1 cellular context compared by ENCODE assay signal in the genomic region with DNA sequence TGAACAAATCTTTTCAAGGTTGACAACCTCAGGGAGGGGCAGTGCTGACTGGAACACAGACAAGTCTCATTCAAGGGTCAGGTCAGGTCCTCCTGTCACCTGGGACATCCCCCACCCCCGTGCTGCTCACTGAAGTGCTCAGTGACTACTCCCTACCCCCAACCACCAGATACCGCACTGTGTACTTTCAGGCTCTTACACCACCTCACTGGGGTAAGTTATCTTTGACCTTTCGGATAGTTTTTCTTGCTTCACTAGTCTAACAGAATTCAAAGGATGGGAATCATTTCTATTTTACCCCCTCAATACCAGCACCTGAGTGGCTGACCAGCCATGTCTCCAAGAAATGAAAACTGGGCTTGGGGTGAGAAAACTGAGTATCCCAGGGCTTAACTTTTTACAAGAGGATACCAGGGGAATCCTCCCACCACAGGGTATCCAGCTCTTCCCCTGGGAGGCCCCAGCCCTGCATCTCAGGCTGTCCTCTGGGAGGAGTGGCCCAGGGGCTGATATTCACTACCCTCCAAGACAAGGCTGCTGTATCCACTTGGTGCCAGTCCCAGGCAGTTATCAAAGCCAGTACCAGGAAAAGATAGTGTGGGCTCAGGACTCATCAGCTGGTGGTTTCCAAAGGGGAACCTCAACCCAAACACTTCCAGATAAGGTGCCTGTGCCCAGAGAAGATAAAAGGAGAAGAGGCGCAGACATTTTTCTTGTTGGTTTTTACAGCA.
TF ChIP-seq lines count a peak whose summit lies in the region.

No MANE protein-coding gene starts in this region.

TF ChIP-seq in HepG2, 621 proteins besides CTCF, POLR2A, EP300 and RAD21 (continued from another document and continues in another):
- TF ChIP-seq ZNF574 (CRISPR knock-in tag; IDR thresholded peaks at IDR 0.05) (peak; percentile 66), NR2C2 (CRISPR knock-in tag; IDR thresholded peaks at IDR 0.05; ENCODE audit: borderline replicate concordance) (peak; percentile 86), SPEN (CRISPR knock-in tag; IDR thresholded peaks at IDR 0.05; ENCODE audit: low read depth) (peak; percentile 65; the same call in 1 of the 2 replicates), TCF12 (IDR thresholded peaks at IDR 0.05) (no peak), TCF12 (CRISPR knock-in tag; IDR thresholded peaks at IDR 0.05) (no peak), ZNF766 (CRISPR knock-in tag; IDR thresholded peaks at IDR 0.05; ENCODE audit: borderline replicate concordance) (no peak), THYN1 (CRISPR knock-in tag; IDR thresholded peaks at IDR 0.05; ENCODE audit: borderline replicate concordance, low read depth) (no peak), CBX2 (IDR thresholded peaks at IDR 0.05; ENCODE audit: low read depth, low read length) (no peak), CBX2 (CRISPR knock-in tag; IDR thresholded peaks at IDR 0.05; ENCODE audit: low read depth) (no peak), MEIS1 (CRISPR knock-in tag; IDR thresholded peaks at IDR 0.05; ENCODE audit: borderline replicate concordance) (peak; percentile 65; the same call in 1 of the 2 replicates), HOXA5 (CRISPR knock-in tag; IDR thresholded peaks at IDR 0.05) (no peak), TBL1XR1 (IDR thresholded peaks at IDR 0.05; ENCODE audit: borderline replicate concordance, low read length, partially characterized antibody) (peak; percentile 88), BORCS8-MEF2B (CRISPR knock-in tag; IDR thresholded peaks at IDR 0.05) (no peak), ISL2 (CRISPR knock-in tag; IDR thresholded peaks at IDR 0.05) (peak; percentile 83), ZNF83 (CRISPR knock-in tag; IDR thresholded peaks at IDR 0.05; ENCODE audit: borderline replicate concordance) (no peak), FOXO4 (CRISPR knock-in tag; conservative IDR thresholded peaks at IDR 0.05) (no peak), ZNF33A (CRISPR knock-in tag; IDR thresholded peaks at IDR 0.05; ENCODE audit: borderline replicate concordance) (no peak), SOX6 (IDR thresholded peaks at IDR 0.05) (no peak), SOX6 (CRISPR knock-in tag; IDR thresholded peaks at IDR 0.05) (peak; percentile 76), PRPF4 (IDR thresholded peaks at IDR 0.05; ENCODE audit: low read depth, low read length, poor library complexity, severe bottlenecking) (peak; percentile 62), PREB (CRISPR knock-in tag; IDR thresholded peaks at IDR 0.05) (no peak), YEATS4 (CRISPR knock-in tag; IDR thresholded peaks at IDR 0.05; ENCODE audit: borderline replicate concordance) (no peak), GRHL1 (CRISPR knock-in tag; conservative IDR thresholded peaks at IDR 0.05) (no peak), ZNF780A (CRISPR knock-in tag; IDR thresholded peaks at IDR 0.05) (no peak), YY1 (IDR thresholded peaks at IDR 0.05; ENCODE audit: insufficient read depth, insufficient replicate concordance, low read depth, low read length) (no peak), SRF (IDR thresholded peaks at IDR 0.05; ENCODE audit: low read depth, low read length) (no peak)
- TF ChIP-seq, protein P1, sequence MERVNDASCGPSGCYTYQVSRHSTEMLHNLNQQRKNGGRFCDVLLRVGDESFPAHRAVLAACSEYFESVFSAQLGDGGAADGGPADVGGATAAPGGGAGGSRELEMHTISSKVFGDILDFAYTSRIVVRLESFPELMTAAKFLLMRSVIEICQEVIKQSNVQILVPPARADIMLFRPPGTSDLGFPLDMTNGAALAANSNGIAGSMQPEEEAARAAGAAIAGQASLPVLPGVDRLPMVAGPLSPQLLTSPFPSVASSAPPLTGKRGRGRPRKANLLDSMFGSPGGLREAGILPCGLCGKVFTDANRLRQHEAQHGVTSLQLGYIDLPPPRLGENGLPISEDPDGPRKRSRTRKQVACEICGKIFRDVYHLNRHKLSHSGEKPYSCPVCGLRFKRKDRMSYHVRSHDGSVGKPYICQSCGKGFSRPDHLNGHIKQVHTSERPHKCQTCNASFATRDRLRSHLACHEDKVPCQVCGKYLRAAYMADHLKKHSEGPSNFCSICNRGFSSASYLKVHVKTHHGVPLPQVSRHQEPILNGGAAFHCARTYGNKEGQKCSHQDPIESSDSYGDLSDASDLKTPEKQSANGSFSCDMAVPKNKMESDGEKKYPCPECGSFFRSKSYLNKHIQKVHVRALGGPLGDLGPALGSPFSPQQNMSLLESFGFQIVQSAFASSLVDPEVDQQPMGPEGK (CRISPR knock-in tag; IDR thresholded peaks at IDR 0.05): peak; percentile 90
- TF ChIP-seq, protein P2, sequence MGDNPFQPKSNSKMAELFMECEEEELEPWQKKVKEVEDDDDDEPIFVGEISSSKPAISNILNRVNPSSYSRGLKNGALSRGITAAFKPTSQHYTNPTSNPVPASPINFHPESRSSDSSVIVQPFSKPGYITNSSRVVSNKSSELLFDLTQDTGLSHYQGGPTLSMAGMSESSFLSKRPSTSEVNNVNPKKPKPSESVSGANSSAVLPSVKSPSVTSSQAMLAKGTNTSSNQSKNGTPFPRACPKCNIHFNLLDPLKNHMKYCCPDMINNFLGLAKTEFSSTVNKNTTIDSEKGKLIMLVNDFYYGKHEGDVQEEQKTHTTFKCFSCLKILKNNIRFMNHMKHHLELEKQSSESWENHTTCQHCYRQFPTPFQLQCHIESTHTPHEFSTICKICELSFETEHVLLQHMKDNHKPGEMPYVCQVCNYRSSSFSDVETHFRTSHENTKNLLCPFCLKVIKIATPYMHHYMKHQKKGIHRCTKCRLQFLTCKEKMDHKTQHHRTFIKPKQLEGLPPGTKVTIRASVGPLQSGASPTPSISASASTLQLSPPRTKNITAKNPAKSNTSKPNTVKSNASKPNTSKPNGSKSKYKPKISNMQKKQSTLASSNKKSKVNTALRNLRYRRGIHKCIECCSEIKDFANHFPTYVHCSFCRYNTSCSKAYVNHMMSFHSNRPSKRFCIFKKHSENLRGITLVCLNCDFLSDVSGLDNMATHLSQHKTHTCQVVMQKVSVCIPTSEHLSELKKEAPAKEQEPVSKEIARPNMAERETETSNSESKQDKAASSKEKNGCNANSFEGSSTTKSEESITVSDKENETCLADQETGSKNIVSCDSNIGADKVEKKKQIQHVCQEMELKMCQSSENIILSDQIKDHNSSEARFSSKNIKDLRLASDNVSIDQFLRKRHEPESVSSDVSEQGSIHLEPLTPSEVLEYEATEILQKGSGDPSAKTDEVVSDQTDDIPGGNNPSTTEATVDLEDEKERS (CRISPR knock-in tag; IDR thresholded peaks at IDR 0.05): 0 out of 2 replicates have a peak, but pooled peaks have one; percentile 14
- TF ChIP-seq, protein P3, sequence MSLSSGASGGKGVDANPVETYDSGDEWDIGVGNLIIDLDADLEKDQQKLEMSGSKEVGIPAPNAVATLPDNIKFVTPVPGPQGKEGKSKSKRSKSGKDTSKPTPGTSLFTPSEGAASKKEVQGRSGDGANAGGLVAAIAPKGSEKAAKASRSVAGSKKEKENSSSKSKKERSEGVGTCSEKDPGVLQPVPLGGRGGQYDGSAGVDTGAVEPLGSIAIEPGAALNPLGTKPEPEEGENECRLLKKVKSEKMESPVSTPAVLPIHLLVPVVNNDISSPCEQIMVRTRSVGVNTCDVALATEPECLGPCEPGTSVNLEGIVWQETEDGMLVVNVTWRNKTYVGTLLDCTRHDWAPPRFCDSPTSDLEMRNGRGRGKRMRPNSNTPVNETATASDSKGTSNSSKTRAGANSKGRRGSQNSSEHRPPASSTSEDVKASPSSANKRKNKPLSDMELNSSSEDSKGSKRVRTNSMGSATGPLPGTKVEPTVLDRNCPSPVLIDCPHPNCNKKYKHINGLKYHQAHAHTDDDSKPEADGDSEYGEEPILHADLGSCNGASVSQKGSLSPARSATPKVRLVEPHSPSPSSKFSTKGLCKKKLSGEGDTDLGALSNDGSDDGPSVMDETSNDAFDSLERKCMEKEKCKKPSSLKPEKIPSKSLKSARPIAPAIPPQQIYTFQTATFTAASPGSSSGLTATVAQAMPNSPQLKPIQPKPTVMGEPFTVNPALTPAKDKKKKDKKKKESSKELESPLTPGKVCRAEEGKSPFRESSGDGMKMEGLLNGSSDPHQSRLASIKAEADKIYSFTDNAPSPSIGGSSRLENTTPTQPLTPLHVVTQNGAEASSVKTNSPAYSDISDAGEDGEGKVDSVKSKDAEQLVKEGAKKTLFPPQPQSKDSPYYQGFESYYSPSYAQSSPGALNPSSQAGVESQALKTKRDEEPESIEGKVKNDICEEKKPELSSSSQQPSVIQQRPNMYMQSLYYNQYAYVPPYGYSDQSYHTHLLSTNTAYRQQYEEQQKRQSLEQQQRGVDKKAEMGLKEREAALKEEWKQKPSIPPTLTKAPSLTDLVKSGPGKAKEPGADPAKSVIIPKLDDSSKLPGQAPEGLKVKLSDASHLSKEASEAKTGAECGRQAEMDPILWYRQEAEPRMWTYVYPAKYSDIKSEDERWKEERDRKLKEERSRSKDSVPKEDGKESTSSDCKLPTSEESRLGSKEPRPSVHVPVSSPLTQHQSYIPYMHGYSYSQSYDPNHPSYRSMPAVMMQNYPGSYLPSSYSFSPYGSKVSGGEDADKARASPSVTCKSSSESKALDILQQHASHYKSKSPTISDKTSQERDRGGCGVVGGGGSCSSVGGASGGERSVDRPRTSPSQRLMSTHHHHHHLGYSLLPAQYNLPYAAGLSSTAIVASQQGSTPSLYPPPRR (CRISPR knock-in tag; IDR thresholded peaks at IDR 0.05; ENCODE audit: borderline replicate concordance): peak; percentile 94
- TF ChIP-seq, protein P4, sequence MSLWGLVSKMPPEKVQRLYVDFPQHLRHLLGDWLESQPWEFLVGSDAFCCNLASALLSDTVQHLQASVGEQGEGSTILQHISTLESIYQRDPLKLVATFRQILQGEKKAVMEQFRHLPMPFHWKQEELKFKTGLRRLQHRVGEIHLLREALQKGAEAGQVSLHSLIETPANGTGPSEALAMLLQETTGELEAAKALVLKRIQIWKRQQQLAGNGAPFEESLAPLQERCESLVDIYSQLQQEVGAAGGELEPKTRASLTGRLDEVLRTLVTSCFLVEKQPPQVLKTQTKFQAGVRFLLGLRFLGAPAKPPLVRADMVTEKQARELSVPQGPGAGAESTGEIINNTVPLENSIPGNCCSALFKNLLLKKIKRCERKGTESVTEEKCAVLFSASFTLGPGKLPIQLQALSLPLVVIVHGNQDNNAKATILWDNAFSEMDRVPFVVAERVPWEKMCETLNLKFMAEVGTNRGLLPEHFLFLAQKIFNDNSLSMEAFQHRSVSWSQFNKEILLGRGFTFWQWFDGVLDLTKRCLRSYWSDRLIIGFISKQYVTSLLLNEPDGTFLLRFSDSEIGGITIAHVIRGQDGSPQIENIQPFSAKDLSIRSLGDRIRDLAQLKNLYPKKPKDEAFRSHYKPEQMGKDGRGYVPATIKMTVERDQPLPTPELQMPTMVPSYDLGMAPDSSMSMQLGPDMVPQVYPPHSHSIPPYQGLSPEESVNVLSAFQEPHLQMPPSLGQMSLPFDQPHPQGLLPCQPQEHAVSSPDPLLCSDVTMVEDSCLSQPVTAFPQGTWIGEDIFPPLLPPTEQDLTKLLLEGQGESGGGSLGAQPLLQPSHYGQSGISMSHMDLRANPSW (CRISPR knock-in tag; IDR thresholded peaks at IDR 0.05; ENCODE audit: borderline replicate concordance): no peak
- TF ChIP-seq, protein P5, sequence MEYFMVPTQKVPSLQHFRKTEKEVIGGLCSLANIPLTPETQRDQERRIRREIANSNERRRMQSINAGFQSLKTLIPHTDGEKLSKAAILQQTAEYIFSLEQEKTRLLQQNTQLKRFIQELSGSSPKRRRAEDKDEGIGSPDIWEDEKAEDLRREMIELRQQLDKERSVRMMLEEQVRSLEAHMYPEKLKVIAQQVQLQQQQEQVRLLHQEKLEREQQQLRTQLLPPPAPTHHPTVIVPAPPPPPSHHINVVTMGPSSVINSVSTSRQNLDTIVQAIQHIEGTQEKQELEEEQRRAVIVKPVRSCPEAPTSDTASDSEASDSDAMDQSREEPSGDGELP (IDR thresholded peaks at IDR 0.05; ENCODE audit: borderline replicate concordance, low read depth): peak; percentile 83
